Comparison of ENCODE assay signal across 22 cellular contexts in the genomic region with DNA sequence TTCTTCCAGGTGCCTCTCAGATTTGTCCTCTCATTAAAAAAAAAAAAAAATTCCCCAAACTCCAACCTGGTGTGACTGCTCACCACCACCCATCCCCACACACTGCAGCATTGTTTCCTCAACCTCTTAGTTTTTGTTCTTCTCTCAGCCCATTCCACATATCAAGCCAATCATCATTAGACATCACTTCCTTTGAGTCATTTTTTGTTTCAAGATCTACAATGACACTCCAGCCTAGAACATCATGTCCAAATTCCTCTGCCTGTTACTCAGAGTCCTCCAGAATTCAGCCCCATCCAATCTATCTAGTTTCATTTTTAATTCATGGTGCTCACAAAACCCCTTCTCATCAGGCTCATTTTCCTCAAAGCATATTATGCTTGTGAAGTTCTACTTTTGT.
DNase-seq lines count a peak whose midpoint lies in the region; ATAC-seq, FAIRE-seq and TF ChIP-seq lines count a peak whose summit lies in the region.
"Had no signal": no experiment of that assay in that cellular context is flagged by ENCODE, and none has a peak within 500 bp of the region (broad histone marks: within the 10 kb centered on the region; RNA-seq: fewer than 3 reads in every experiment).

No MANE protein-coding gene starts in this region.

- DNase-seq in EH (ENCODE audit: low read depth) (peak; percentile 46), RWPE1 (ENCODE audit: low spot score) (peak; percentile 45), epithelial cell of esophagus (ENCODE audit: low read depth) (peak; percentile 68), kidney tubule cell (ENCODE audit: low spot score) (peak; percentile 41), H54 (ENCODE audit: insufficient read length, low spot score) (no peak), DMS 273 treated with DMSO at 0.1 percent for 48 hours (lab: John Stamatoyannopoulos, UW) (no peak), COLO668 (lab: John Stamatoyannopoulos, UW; ENCODE audit: unreplicated experiment) (no peak)
- DNase-seq: activated CD8-positive, alpha-beta T cell treated with anti-CD3 and anti-CD28 coated beads, Interleukin-2, amount 10 ng/mL, durations not matched to agents 7 days and 5 days; activated gamma-delta T cell treated with Interleukin-2 at 50 U/mL for 16 hours; erythroblast; GOT3; NCI-H1436 treated with DMSO at 0.1 percent for 48 hours; NCI-H2171; NCI-H526; SHP77 treated with DMSO at 0.1 percent for 48 hours; stimulated activated CD4-positive, alpha-beta T cell treated with anti-CD3 and anti-CD28 coated beads, Interleukin-1b, Interleukin-23, amount 100 ng/mL, for 48 hours; SW 1271 had no signal

- no peak for ATAC-seq in HG03135 (IDR thresholded peaks at IDR 0.05; ENCODE audit: unreplicated experiment)
- ATAC-seq: activated CD8-positive, alpha-beta T cell treated with anti-CD3 and anti-CD28 coated beads, Interleukin-2, amount 10 ng/mL, durations not matched to agents 7 days and 5 days; stimulated activated effector memory CD8-positive, alpha-beta T cell treated with anti-CD3 and anti-CD28 coated beads, Interleukin-12 subunit alpha, Interleukin-12 subunit beta, amount 100 ng/mL, for 72 hours had no signal

- no peak for FAIRE-seq in H54 (lab: Jason Lieb, UNC)

- no peak overlapping the region for H3K27ac ChIP-seq in RWPE1
- H3K27ac ChIP-seq: BLaER1 treated with 17β-estradiol and CSF1 and Interleukin-3, amounts not matched to agents 10 nM and 100 nM; skin epidermis; suprapubic skin had no signal

- POLR2A ChIA-PET in RWPE1 (lab: Yijun Ruan, JAX; ENCODE audit: low non-redundant PET) = no interaction called here

- H3K4me3 ChIP-seq in epithelial cell of esophagus (ENCODE audit: low read length) = no peak overlapping the region
- H3K4me3 ChIP-seq: BLaER1 treated with 17β-estradiol and CSF1 and Interleukin-3, amounts not matched to agents 10 nM and 100 nM; skin epidermis; suprapubic skin had no signal

- CTCF ChIA-PET in RWPE1 (lab: Yijun Ruan, JAX) = no interaction called here

- no peak for TF ChIP-seq POLR2A in H54 (IDR thresholded peaks at IDR 0.05; ENCODE audit: low read depth, low read length)

- TF ChIP-seq CTCF in RWPE1 (conservative IDR thresholded peaks at IDR 0.05; ENCODE audit: low read depth) = no peak
- TF ChIP-seq CTCF in epithelial cell of esophagus (IDR thresholded peaks at IDR 0.05; ENCODE audit: insufficient read depth, low read depth, low read length, missing control alignments) = no peak

Comparison
In these comparisons a context has a peak if more than half of its experiments do, and no peak if none do; other contexts are left out.
1. DNase-seq: peak in EH (single experiment), RWPE1 (single experiment), epithelial cell of esophagus (single experiment) and kidney tubule cell (single experiment); none in H54 (single experiment), DMS 273 treated with DMSO at 0.1 percent for 48 hours (single experiment) and COLO668 (single experiment).